In genomic region chr3:29280675-29281264, GRCh38 we compare ENCODE assay signal across 8 cellular contexts.
A peak's percentile ranks its signal among the peaks of the same experiment; 100 is the strongest.
DNase-seq lines count a peak whose midpoint lies in the region; ATAC-seq and TF ChIP-seq lines count a peak whose summit lies in the region.

TSS of gene RBMS3 (plus strand) at chr3:29281071.

- H3K4me3 ChIP-seq in cardiac fibroblast (replicated peaks in 1 of 2; ENCODE audit: low read depth in 2 of 2, low read length in 2 of 2) (peak within 1 kb of the TSS; percentile 73 to 74), iPS-18a (ENCODE audit: low read length) (peak within 1 kb of the TSS; percentile 60)

- ATAC-seq in HG02884 (IDR thresholded peaks at IDR 0.05; ENCODE audit: unreplicated experiment) (peak; percentile 32), HG03457 (IDR thresholded peaks at IDR 0.05; ENCODE audit: unreplicated experiment) (no peak)

- peak within 1 kb of the TSS; percentile 54 for H3K9ac ChIP-seq in iPS-18a (ENCODE audit: low read length)

- no peaks in the 10 kb centered on the region for H3K36me3 ChIP-seq in iPS-18a (ENCODE audit: control insufficient read depth, low read depth, low read length)

- DNase-seq in ACHN = peak; percentile 94
- DNase-seq in GM04504 (ENCODE audit: low read depth) = peak; percentile 94
- DNase-seq in OCI-M2 (lab: John Stamatoyannopoulos, UW; ENCODE audit: unreplicated experiment) = peak; percentile 26
- DNase-seq in cardiac fibroblast (ENCODE audit: low read depth in 2 of 2) = peak; percentile 98 to 99
- peak; percentile 78 for DNase-seq in retina

- in situ Hi-C loops in ACHN (cut with HindIII; ENCODE audit: low pct_ligation_motif_present, low pct_unique_long_range_greater_than_20kb, low sequenced_read_pairs) = no loop called here

- H3K9me3 ChIP-seq in iPS-18a (ENCODE audit: control insufficient read depth, low read depth, low read length) = no peaks in the 10 kb centered on the region

- H3K4me1 ChIP-seq in iPS-18a (ENCODE audit: control insufficient read depth, low read depth, low read length) = peaks cover 44% of the 10 kb centered on the region

- H3K27ac ChIP-seq in iPS-18a (ENCODE audit: low read length) = peak within 1 kb of the TSS; percentile 46

- H3K27me3 ChIP-seq in iPS-18a (ENCODE audit: control insufficient read depth, insufficient read depth, low read length) = no peaks in the 10 kb centered on the region

- TF ChIP-seq CTCF in cardiac fibroblast (IDR thresholded peaks at IDR 0.05; ENCODE audit: low read depth, low read length) = peak; percentile 69

Comparison
In these comparisons a context has a peak if more than half of its experiments do, and no peak if none do; other contexts are left out.
1. DNase-seq: peak in every context shown above with its lines; median percentile 98 in cardiac fibroblast; 94 in ACHN; 94 in GM04504; 78 in retina; 26 in OCI-M2.